ENCODE assay signal across 9 cellular contexts in the genomic region with DNA sequence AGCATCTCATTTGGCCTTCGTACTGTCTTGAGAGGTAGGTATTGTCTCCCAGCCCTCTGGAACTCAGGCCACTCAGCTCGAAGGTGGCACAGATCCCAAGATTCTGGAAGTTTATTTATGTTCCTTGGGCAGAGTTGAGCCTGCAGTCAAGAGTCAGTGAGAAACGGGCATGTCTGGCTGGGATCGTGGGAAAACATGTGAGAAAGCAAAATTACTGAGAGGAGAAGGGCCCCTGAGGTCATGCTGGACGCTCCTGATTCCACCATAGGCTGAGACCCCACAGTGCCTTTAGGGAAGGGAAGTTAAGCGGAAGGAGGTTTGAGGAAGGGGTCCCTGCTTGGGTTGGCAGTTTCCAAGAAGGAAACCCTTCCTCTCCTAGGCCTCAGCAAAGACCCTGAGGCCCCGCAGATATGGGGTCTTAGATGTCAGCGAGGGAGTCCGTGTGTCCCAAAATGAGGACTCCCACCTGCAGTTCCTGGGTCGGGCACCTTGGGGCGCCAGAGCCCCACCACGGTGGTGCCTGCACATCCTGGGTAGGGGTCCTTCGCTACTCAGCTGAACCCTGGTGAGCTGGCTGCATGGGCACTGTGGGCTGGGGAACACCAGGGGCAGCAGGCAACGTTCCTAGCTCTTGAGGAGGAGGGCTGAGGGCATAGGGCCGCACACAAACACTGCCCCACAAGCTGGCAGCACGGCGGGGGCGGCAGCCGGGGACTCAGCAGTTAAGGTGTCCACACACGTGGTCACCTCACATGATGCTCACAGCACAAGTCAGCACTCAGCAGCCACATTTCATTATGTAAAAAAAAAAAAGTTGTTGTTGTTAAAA. TPM values are rescaled to one million over a fixed set of nuclear protein-coding genes. Genes with fewer than 3 reads are reported as not detected.
DNase-seq lines count a peak whose midpoint lies in the region; ATAC-seq and TF ChIP-seq lines count a peak whose summit lies in the region.
"Had no signal": no experiment of that assay in that cellular context is flagged by ENCODE, and none has a peak within 500 bp of the region (broad histone marks: within the 10 kb centered on the region; RNA-seq: fewer than 3 reads in every experiment).

No MANE protein-coding gene starts in this region.

- peaks cover 4 to 12% of the 10 kb centered on the region in 2 donors for H3K4me1 Mint-ChIP-seq in effector memory CD8-positive, alpha-beta T cell (ENCODE audit: low read depth in 2 of 2)
- peaks cover 3 to 6% of the 10 kb centered on the region in 2 donors for H3K4me1 Mint-ChIP-seq in natural killer cell treated with Interleukin-12 subunit alpha and Interleukin-12 subunit beta and Interleukin-15 and Interleukin-18, amount 100 ng/mL, for 72 hours (ENCODE audit: low read depth in 2 of 2)

- peak; percentile 40 for TF ChIP-seq CTCF in RWPE2 (IDR thresholded peaks at IDR 0.05; ENCODE audit: poor library complexity, severe bottlenecking)

- no peaks in the 10 kb centered on the region for H3K27me3 Mint-ChIP-seq in effector memory CD8-positive, alpha-beta T cell
- peaks cover 0 to 6% of the 10 kb centered on the region in 2 donors for H3K27me3 Mint-ChIP-seq in natural killer cell treated with Interleukin-12 subunit alpha and Interleukin-12 subunit beta and Interleukin-15 and Interleukin-18, amount 100 ng/mL, for 72 hours

- DNase-seq in DMS53 (lab: John Stamatoyannopoulos, UW) (peak; percentile 33), DMS53 treated with DMSO at 0.1 percent for 48 hours (lab: John Stamatoyannopoulos, UW; ENCODE audit: unreplicated experiment) (no peak), RWPE2 (ENCODE audit: low spot score) (no peak), SW 1271 (lab: John Stamatoyannopoulos, UW) (no peak), cerebellar nuclear complex (lab: John Stamatoyannopoulos, UW) (no peak)
- peak in 1 of 3 experiments; percentile 42 for DNase-seq in effector memory CD8-positive, alpha-beta T cell
- DNase-seq in natural killer cell treated with Interleukin-12 subunit alpha and Interleukin-12 subunit beta and Interleukin-15 and Interleukin-18, amount 100 ng/mL, for 72 hours (ENCODE audit: low spot score), result no peak

- ATAC-seq in RWPE2 (ENCODE audit: low read depth) (peak; percentile 3; the same call in 1 of the 3 replicates), HG02571 (IDR thresholded peaks at IDR 0.05; ENCODE audit: unreplicated experiment) (no peak)
- ATAC-seq in effector memory CD8-positive, alpha-beta T cell (replicated peaks), result peak; percentile 28
- ATAC-seq in natural killer cell treated with Interleukin-12 subunit alpha and Interleukin-12 subunit beta and Interleukin-15 and Interleukin-18, amount 100 ng/mL, for 72 hours, result peak; percentile 24 to 44

- peak overlapping the region in 1 of 2 donors; percentile 71 for H3K4me3 Mint-ChIP-seq in effector memory CD8-positive, alpha-beta T cell
- no peak overlapping the region for H3K4me3 Mint-ChIP-seq in natural killer cell treated with Interleukin-12 subunit alpha and Interleukin-12 subunit beta and Interleukin-15 and Interleukin-18, amount 100 ng/mL, for 72 hours

- H3K9me3 ChIP-seq in RWPE2 (ENCODE audit: severe bottlenecking), result no peaks in the 10 kb centered on the region
- H3K9me3 ChIP-seq: BLaER1 had no signal

- H3K4me3 ChIP-seq in RWPE2 (ENCODE audit: severe bottlenecking), result no peak overlapping the region
- H3K4me3 ChIP-seq: BLaER1 had no signal

- peaks cover under 1% of the 10 kb centered on the region for H3K4me1 ChIP-seq in RWPE2 (ENCODE audit: insufficient read depth, poor library complexity, severe bottlenecking)

- H3K9me3 Mint-ChIP-seq in effector memory CD8-positive, alpha-beta T cell, result no peaks in the 10 kb centered on the region
- H3K9me3 Mint-ChIP-seq in natural killer cell treated with Interleukin-12 subunit alpha and Interleukin-12 subunit beta and Interleukin-15 and Interleukin-18, amount 100 ng/mL, for 72 hours, result no peaks in the 10 kb centered on the region

- H3K27ac Mint-ChIP-seq in effector memory CD8-positive, alpha-beta T cell, result peak overlapping the region; percentile 64 to 93
- no peak overlapping the region for H3K27ac Mint-ChIP-seq in natural killer cell treated with Interleukin-12 subunit alpha and Interleukin-12 subunit beta and Interleukin-15 and Interleukin-18, amount 100 ng/mL, for 72 hours

- H3K27ac ChIP-seq in RWPE2 (ENCODE audit: poor library complexity, severe bottlenecking), result peak overlapping the region; percentile 15
- H3K27ac ChIP-seq: BLaER1 had no signal

- H3K27me3 ChIP-seq in RWPE2 (ENCODE audit: insufficient read depth, poor library complexity, severe bottlenecking), result no peaks in the 10 kb centered on the region
- H3K27me3 ChIP-seq: BLaER1 had no signal

- peaks cover 30% of the 10 kb centered on the region for H3K36me3 ChIP-seq in RWPE2 (ENCODE audit: low read depth)

- peaks cover 98% of the 10 kb centered on the region for H3K36me3 Mint-ChIP-seq in effector memory CD8-positive, alpha-beta T cell (ENCODE audit: insufficient read depth)
- no peaks in the 10 kb centered on the region for H3K36me3 Mint-ChIP-seq in natural killer cell treated with Interleukin-12 subunit alpha and Interleukin-12 subunit beta and Interleukin-15 and Interleukin-18, amount 100 ng/mL, for 72 hours

RNA-seq across cellular contexts. Expression of a gene that starts 12.3 kb away (rescaled TPM):
- total RNA-seq in natural killer cell treated with Interleukin-12 subunit alpha and Interleukin-12 subunit beta and Interleukin-15 and Interleukin-18, amount 100 ng/mL, for 72 hours, result 10 to 100 TPM in 1 of 2 donors, 1 to 10 TPM in 1; 3.9 to 16.6 TPM

RNA-seq across cellular contexts. Expression of a gene that starts 26.6 kb away (rescaled TPM):
- 10 to 100 TPM; 21.4 to 67.6 TPM for total RNA-seq in natural killer cell treated with Interleukin-12 subunit alpha and Interleukin-12 subunit beta and Interleukin-15 and Interleukin-18, amount 100 ng/mL, for 72 hours

RNA-seq across cellular contexts. Expression of a gene that starts 52.8 kb away (rescaled TPM):
- total RNA-seq in natural killer cell treated with Interleukin-12 subunit alpha and Interleukin-12 subunit beta and Interleukin-15 and Interleukin-18, amount 100 ng/mL, for 72 hours, result 10 to 100 TPM; 54.4 to 56.6 TPM

RNA-seq across cellular contexts. Expression of a gene that starts 58.8 kb away (rescaled TPM):
- total RNA-seq in natural killer cell treated with Interleukin-12 subunit alpha and Interleukin-12 subunit beta and Interleukin-15 and Interleukin-18, amount 100 ng/mL, for 72 hours, result under 1 TPM; 0.06 to 0.07 TPM

Comparison
In these comparisons a context has a peak if more than half of its experiments do, and no peak if none do; other contexts are left out.
1. H3K27ac Mint-ChIP-seq: peak in effector memory CD8-positive, alpha-beta T cell (2 of 2); none in natural killer cell treated with Interleukin-12 subunit alpha and Interleukin-12 subunit beta and Interleukin-15 and Interleukin-18, amount 100 ng/mL, for 72 hours (0 of 2).